15 cellular contexts compared by ENCODE assay signal in genomic region chr3:134352031-134352671, GRCh38. TPM values are rescaled to one million over a fixed set of nuclear protein-coding genes. Genes with fewer than 3 reads are reported as not detected.
DNase-seq lines count a peak whose midpoint lies in the region; ATAC-seq and TF ChIP-seq lines count a peak whose summit lies in the region.
"Had no signal": no experiment of that assay in that cellular context is flagged by ENCODE, and none has a peak within 500 bp of the region (broad histone marks: within the 10 kb centered on the region; RNA-seq: fewer than 3 reads in every experiment).

No MANE protein-coding gene starts in this region.

- DNase-seq in Calu3 (peak; percentile 66), SK-N-MC (ENCODE audit: low read depth, low spot score) (no peak), fibroblast of the aortic adventitia (ENCODE audit: low read depth) (peak; percentile 86), prostate gland (ENCODE audit: low spot score) (peak; percentile 48), NCI-H1105 treated with DMSO at 0.1 percent for 48 hours (lab: John Stamatoyannopoulos, UW) (no peak), GM03348 (ENCODE audit: low spot score) (no peak), amygdala (lab: John Stamatoyannopoulos, UW) (no peak)
- DNase-seq: activated CD4-positive, alpha-beta T cell treated with anti-CD3 and anti-CD28 coated beads for 1 hour; DMS53; naive B cell; NCI-H1694; NCI-H82 had no signal

- 69% methylated on average over 4 of the region's 4 CpGs for WGBS in prostate gland

- peaks cover 41% of the 10 kb centered on the region for H3K36me3 ChIP-seq in SK-N-MC (ENCODE audit: insufficient read depth, low read length)
- peaks cover 0 to 7% of the 10 kb centered on the region in 2 donors for H3K36me3 ChIP-seq in prostate gland

- no TSS peak for BruUV-seq in Calu3 (replicated peaks; lab: Mats Ljungman, UMichigan)

- H3K9me3 Mint-ChIP-seq in Calu3 (ENCODE audit: low read depth, unreplicated experiment), result no peaks in the 10 kb centered on the region

- no peak overlapping the region for H3K4me3 ChIP-seq in SK-N-MC
- no peak overlapping the region for H3K4me3 ChIP-seq in fibroblast of the aortic adventitia (ENCODE audit: low read depth, low read length)
- no peak overlapping the region for H3K4me3 ChIP-seq in prostate gland
- H3K4me3 ChIP-seq: cardiac muscle cell, HAP-1 had no signal

- peak overlapping the region; percentile 90 for H3K27ac Mint-ChIP-seq in Calu3 (ENCODE audit: unreplicated experiment)
- H3K27ac Mint-ChIP-seq: naive B cell had no signal

- H3K9me3 ChIP-seq in SK-N-MC (ENCODE audit: low read depth, low read length) (peaks cover under 1% of the 10 kb centered on the region; the same call in 1 of the 2 replicates), prostate gland (no peaks in the 10 kb centered on the region)
- H3K9me3 ChIP-seq: HAP-1 had no signal

- H3K4me1 ChIP-seq in prostate gland (replicated peaks), result peaks cover 2% of the 10 kb centered on the region

- intact Hi-C loops in Calu3 (cut with micrococcal nuclease; ENCODE audit: unreplicated experiment) (no loop called here), prostate gland (cut with DNase I) (no loop called here)

- H3K4me1 Mint-ChIP-seq in Calu3 (ENCODE audit: low read depth, unreplicated experiment), result peaks cover 96% of the 10 kb centered on the region
- H3K4me1 Mint-ChIP-seq: naive B cell had no signal

- CTCF ChIA-PET in Calu3 (lab: Charles Lee), result interaction anchor here (0.6 to 2.3 kb wide), 8 partner anchors 11 to 74 kb away, joined by 3 to 7 read pairs (median 4); partner anchors contain the start of gene AMOTL2

- TF ChIP-seq POLR2A in prostate gland (IDR thresholded peaks at IDR 0.05), result no peak

- peaks cover 78% of the 10 kb centered on the region for H3K36me3 Mint-ChIP-seq in Calu3 (ENCODE audit: insufficient read depth, unreplicated experiment)
- H3K36me3 Mint-ChIP-seq: naive B cell had no signal

- no peak for ATAC-seq in GM18873 (IDR thresholded peaks at IDR 0.05; ENCODE audit: low FRiP score, unreplicated experiment)

- H3K4me3 Mint-ChIP-seq in Calu3 (ENCODE audit: low read depth, unreplicated experiment), result no peak overlapping the region
- H3K4me3 Mint-ChIP-seq: naive B cell had no signal

- TF ChIP-seq CTCF in Calu3 (IDR thresholded peaks at IDR 0.05; ENCODE audit: unreplicated experiment) (no peak), fibroblast of the aortic adventitia (IDR thresholded peaks at IDR 0.05; ENCODE audit: insufficient read depth, low read length) (no peak), prostate gland (IDR thresholded peaks at IDR 0.05) (no peak)

- no peak overlapping the region for H3K9ac ChIP-seq in SK-N-MC (ENCODE audit: insufficient read length)

- H3K27ac ChIP-seq in SK-N-MC (peak overlapping the region; percentile 29), prostate gland (no peak overlapping the region)
- H3K27ac ChIP-seq: cardiac muscle cell had no signal

- H3K27me3 Mint-ChIP-seq in Calu3 (ENCODE audit: unreplicated experiment), result no peaks in the 10 kb centered on the region

- no peaks in the 10 kb centered on the region for H3K27me3 ChIP-seq in prostate gland (replicated peaks; ENCODE audit: insufficient read depth)
- H3K27me3 ChIP-seq: cardiac muscle cell had no signal

RNA-seq across cellular contexts. Expression of gene AMOTL2, which starts 22.1 kb away (rescaled TPM):
- total RNA-seq in Calu3 (2022) (140 and 153 TPM in 2 replicates), fibroblast of the aortic adventitia (ENCODE audit: low replicate concordance) (65.0 and 75.7 TPM in 2 replicates), prostate gland (10 to 100 TPM; 86.1 to 92.8 TPM)

Comparison
In these comparisons a context has a peak if more than half of its experiments do, and no peak if none do; other contexts are left out.
1. DNase-seq: peak in Calu3 (single experiment), fibroblast of the aortic adventitia (single experiment) and prostate gland (single experiment); none in SK-N-MC (single experiment), NCI-H1105 treated with DMSO at 0.1 percent for 48 hours (single experiment), GM03348 (single experiment) and amygdala (0 of 56).